In the genomic region with DNA sequence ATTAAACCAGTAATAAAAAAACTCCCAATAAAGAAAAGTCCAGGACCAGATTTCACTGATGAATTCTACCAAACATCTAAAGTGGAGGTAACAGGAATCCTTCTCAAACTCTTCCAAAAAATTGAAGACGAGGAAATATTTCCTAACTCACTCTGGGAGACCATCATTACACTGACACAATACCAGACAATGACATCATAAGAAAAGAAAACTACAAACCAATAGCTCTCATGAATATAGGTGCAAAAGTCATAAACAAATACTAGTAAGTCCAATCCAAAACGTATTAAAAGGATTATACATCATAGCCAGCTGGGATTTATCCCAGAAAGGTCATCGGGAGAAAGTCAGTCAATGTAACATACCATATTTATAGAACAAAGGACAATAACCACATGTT, we compare ENCODE assay signal across 40 cellular contexts.
"Had no signal": no experiment of that assay in that cellular context is flagged by ENCODE, and none has a peak within 500 bp of the region (broad histone marks: within the 10 kb centered on the region; RNA-seq: fewer than 3 reads in every experiment).

No MANE protein-coding gene starts in this region.

- H3K27ac ChIP-seq: adrenal gland, ascending aorta, body of pancreas, brain microvascular endothelial cell, breast epithelium, cardiac muscle cell had no signal

- ATAC-seq: activated naive CD4-positive, alpha-beta T cell treated with anti-CD3 and anti-CD28 coated beads, Interleukin-2, amount 50 U/mL, for 72 hours; activated naive CD8-positive, alpha-beta T cell treated with anti-CD3 and anti-CD28 coated beads, Interleukin-2, amount 50 U/mL, for 24 hours; activated T-cell treated with anti-CD3 and anti-CD28 coated beads, Interleukin-2, amount 50 U/mL, for 4 hours; activated T-cell treated with anti-CD3 and anti-CD28 coated beads, Interleukin-2, amount 50 U/mL, for 72 hours; activated T-helper 17 cell treated with anti-CD3 and anti-CD28 coated beads, Interleukin-2, amount 50 U/mL, for 72 hours; body of pancreas had no signal

- FAIRE-seq: astrocyte, bronchial epithelial cell had no signal

- H3K4me3 ChIP-seq: adrenal gland, ascending aorta, body of pancreas, breast epithelium, cardiac muscle cell had no signal

- H3K27me3 ChIP-seq: ascending aorta, body of pancreas, brain microvascular endothelial cell, cardiac muscle cell had no signal

- H3K9me3 Mint-ChIP-seq: activated naive CD4-positive, alpha-beta T cell treated with anti-CD3 and anti-CD28 coated beads for 36 hours; activated naive CD4-positive, alpha-beta T cell treated with anti-CD3 and anti-CD28 coated beads, Interleukin-2, amount 10 ng/mL, durations not matched to agents 7 days and 5 days; activated naive CD4-positive, alpha-beta T cell treated with anti-CD3 and anti-CD28 coated beads, Interleukin-2, amount 50 U/mL, for 24 hours; activated naive CD4-positive, alpha-beta T cell treated with anti-CD3 and anti-CD28 coated beads, Interleukin-2, amount 50 U/mL, for 72 hours; activated naive CD8-positive, alpha-beta T cell treated with anti-CD3 and anti-CD28 coated beads for 36 hours; activated naive CD8-positive, alpha-beta T cell treated with anti-CD3 and anti-CD28 coated beads, Interleukin-2, amount 10 ng/mL, durations not matched to agents 7 days and 5 days; activated naive CD8-positive, alpha-beta T cell treated with anti-CD3 and anti-CD28 coated beads, Interleukin-2, amount 50 U/mL, for 24 hours; activated T-cell treated with anti-CD3 and anti-CD28 coated beads, Interleukin-2, amount 50 U/mL, for 24 hours; activated T-cell treated with anti-CD3 and anti-CD28 coated beads, Interleukin-2, amount 50 U/mL, for 4 hours; activated T-cell treated with anti-CD3 and anti-CD28 coated beads, Interleukin-2, amount 50 U/mL, for 72 hours; activated T-helper 1 cell treated with anti-CD3 and anti-CD28 coated beads, Interleukin-12 subunit alpha, Interleukin-12 subunit beta, Interleukin-2, Interleukin-4 antibody, amounts not matched to agents 30 ng/mL and 10 ng/mL and 1 ng/mL, durations not matched to agents 14 hours and 24 hours and 36 hours; activated T-helper 17 cell treated with anti-CD3 and anti-CD28 coated beads, Interleukin-2, amount 50 U/mL, for 72 hours; activated T-helper 2 cell treated with anti-CD3 and anti-CD28 coated beads, Interferon-gamma antibody, Interleukin-2, Interleukin-4, amounts not matched to agents 10 μg/mL and 5 μg/mL and 100 μg/mL, durations not matched to agents 14 hours and 24 hours and 36 hours; central memory CD8-positive, alpha-beta T cell had no signal

- H3K9me3 ChIP-seq: adrenal gland, ascending aorta, body of pancreas had no signal

- H3K4me1 Mint-ChIP-seq: activated naive CD4-positive, alpha-beta T cell treated with anti-CD3 and anti-CD28 coated beads, Interleukin-2, amount 10 ng/mL, durations not matched to agents 7 days and 5 days; activated naive CD4-positive, alpha-beta T cell treated with anti-CD3 and anti-CD28 coated beads, Interleukin-2, amount 50 U/mL, for 24 hours; activated naive CD8-positive, alpha-beta T cell treated with anti-CD3 and anti-CD28 coated beads for 36 hours; activated naive CD8-positive, alpha-beta T cell treated with anti-CD3 and anti-CD28 coated beads, Interleukin-2, amount 10 ng/mL, durations not matched to agents 7 days and 5 days; activated naive CD8-positive, alpha-beta T cell treated with anti-CD3 and anti-CD28 coated beads, Interleukin-2, amount 50 U/mL, for 24 hours; activated T-helper 17 cell treated with anti-CD3 and anti-CD28 coated beads, Interleukin-2, amount 50 U/mL, for 72 hours; brain; central memory CD8-positive, alpha-beta T cell had no signal

- H3K36me3 ChIP-seq: adrenal gland, ascending aorta, brain microvascular endothelial cell, breast epithelium, cardiac muscle cell had no signal

- H3K36me3 Mint-ChIP-seq: activated naive CD4-positive, alpha-beta T cell treated with anti-CD3 and anti-CD28 coated beads, Interleukin-2, amount 10 ng/mL, durations not matched to agents 7 days and 5 days; activated naive CD4-positive, alpha-beta T cell treated with anti-CD3 and anti-CD28 coated beads, Interleukin-2, amount 50 U/mL, for 24 hours; activated naive CD4-positive, alpha-beta T cell treated with anti-CD3 and anti-CD28 coated beads, Interleukin-2, amount 50 U/mL, for 72 hours; activated naive CD8-positive, alpha-beta T cell; activated naive CD8-positive, alpha-beta T cell treated with anti-CD3 and anti-CD28 coated beads for 36 hours; activated naive CD8-positive, alpha-beta T cell treated with anti-CD3 and anti-CD28 coated beads, Interleukin-2, amount 10 ng/mL, durations not matched to agents 7 days and 5 days; brain had no signal

- DNase-seq: activated effector memory CD4-positive, alpha-beta T cell treated with anti-CD3 and anti-CD28 coated beads, Interleukin-2, amount 50 U/mL, for 16 hours; activated effector memory CD4-positive, alpha-beta T cell treated with Interleukin-2 at 50 U/mL for 16 hours; activated gamma-delta T cell; activated gamma-delta T cell treated with Interleukin-2 at 50 U/mL for 16 hours; activated naive CD4-positive, alpha-beta T cell; activated naive CD4-positive, alpha-beta T cell treated with anti-CD3 and anti-CD28 coated beads for 36 hours; activated naive CD4-positive, alpha-beta T cell treated with anti-CD3 and anti-CD28 coated beads, Interleukin-2, amount 10 ng/mL, durations not matched to agents 7 days and 5 days; activated naive CD4-positive, alpha-beta T cell treated with anti-CD3 and anti-CD28 coated beads, Interleukin-2, amount 50 U/mL, for 16 hours; activated naive CD4-positive, alpha-beta T cell treated with Interleukin-2 at 50 U/mL for 16 hours; activated naive CD8-positive, alpha-beta T cell treated with anti-CD3 and anti-CD28 coated beads for 36 hours; activated naive CD8-positive, alpha-beta T cell treated with anti-CD3 and anti-CD28 coated beads, Interleukin-2, amount 10 ng/mL, durations not matched to agents 7 days and 5 days; activated naive CD8-positive, alpha-beta T cell treated with anti-CD3 and anti-CD28 coated beads, Interleukin-2, amount 50 U/mL, for 24 hours; activated T-cell treated with anti-CD3 and anti-CD28 coated beads, Interleukin-2, amount 50 U/mL, for 1 hour; activated T-cell treated with anti-CD3 and anti-CD28 coated beads, Interleukin-2, amount 50 U/mL, for 24 hours; activated T-cell treated with anti-CD3 and anti-CD28 coated beads, Interleukin-2, amount 50 U/mL, for 4 hours; activated T-cell treated with anti-CD3 and anti-CD28 coated beads, Interleukin-2, amount 50 U/mL, for 48 hours; activated T-cell treated with anti-CD3 and anti-CD28 coated beads, Interleukin-2, amount 50 U/mL, for 72 hours; adrenal gland; amniotic stem cell; amygdala; anterior cingulate cortex; aorta; body of pancreas; brain microvascular endothelial cell; caudate nucleus; central memory CD4-positive, alpha-beta T cell; cerebellar nuclear complex had no signal

- H3K4me1 ChIP-seq: adrenal gland, ascending aorta, body of pancreas, breast epithelium had no signal

- H3K27ac Mint-ChIP-seq: activated naive CD4-positive, alpha-beta T cell treated with anti-CD3 and anti-CD28 coated beads for 36 hours; activated naive CD4-positive, alpha-beta T cell treated with anti-CD3 and anti-CD28 coated beads, Interleukin-2, amount 10 ng/mL, durations not matched to agents 7 days and 5 days; activated naive CD4-positive, alpha-beta T cell treated with anti-CD3 and anti-CD28 coated beads, Interleukin-2, amount 50 U/mL, for 24 hours; activated naive CD4-positive, alpha-beta T cell treated with anti-CD3 and anti-CD28 coated beads, Interleukin-2, amount 50 U/mL, for 72 hours; activated naive CD8-positive, alpha-beta T cell; activated naive CD8-positive, alpha-beta T cell treated with anti-CD3 and anti-CD28 coated beads for 36 hours; activated naive CD8-positive, alpha-beta T cell treated with anti-CD3 and anti-CD28 coated beads, Interleukin-2, amount 10 ng/mL, durations not matched to agents 7 days and 5 days; activated naive CD8-positive, alpha-beta T cell treated with anti-CD3 and anti-CD28 coated beads, Interleukin-2, amount 50 U/mL, for 24 hours; activated T-cell treated with anti-CD3 and anti-CD28 coated beads, Interleukin-2, amount 50 U/mL, for 24 hours; activated T-cell treated with anti-CD3 and anti-CD28 coated beads, Interleukin-2, amount 50 U/mL, for 72 hours; activated T-helper 1 cell treated with anti-CD3 and anti-CD28 coated beads, Interleukin-12 subunit alpha, Interleukin-12 subunit beta, Interleukin-2, Interleukin-4 antibody, amounts not matched to agents 30 ng/mL and 10 ng/mL and 1 ng/mL, durations not matched to agents 14 hours and 24 hours and 36 hours; activated T-helper 17 cell treated with anti-CD3 and anti-CD28 coated beads, Interleukin-2, amount 50 U/mL, for 72 hours; activated T-helper 2 cell treated with anti-CD3 and anti-CD28 coated beads, Interferon-gamma antibody, Interleukin-2, Interleukin-4, amounts not matched to agents 10 μg/mL and 5 μg/mL and 100 μg/mL, durations not matched to agents 14 hours and 24 hours and 36 hours; brain had no signal

- H3K4me3 Mint-ChIP-seq: activated naive CD4-positive, alpha-beta T cell treated with anti-CD3 and anti-CD28 coated beads for 36 hours; activated naive CD4-positive, alpha-beta T cell treated with anti-CD3 and anti-CD28 coated beads, Interleukin-2, amount 10 ng/mL, durations not matched to agents 7 days and 5 days; activated naive CD4-positive, alpha-beta T cell treated with anti-CD3 and anti-CD28 coated beads, Interleukin-2, amount 50 U/mL, for 24 hours; activated naive CD8-positive, alpha-beta T cell; activated naive CD8-positive, alpha-beta T cell treated with anti-CD3 and anti-CD28 coated beads for 36 hours; activated naive CD8-positive, alpha-beta T cell treated with anti-CD3 and anti-CD28 coated beads, Interleukin-2, amount 10 ng/mL, durations not matched to agents 7 days and 5 days; activated naive CD8-positive, alpha-beta T cell treated with anti-CD3 and anti-CD28 coated beads, Interleukin-2, amount 50 U/mL, for 24 hours; activated T-cell treated with anti-CD3 and anti-CD28 coated beads, Interleukin-2, amount 50 U/mL, for 24 hours; activated T-cell treated with anti-CD3 and anti-CD28 coated beads, Interleukin-2, amount 50 U/mL, for 4 hours; activated T-cell treated with anti-CD3 and anti-CD28 coated beads, Interleukin-2, amount 50 U/mL, for 72 hours; activated T-helper 1 cell treated with anti-CD3 and anti-CD28 coated beads, Interleukin-12 subunit alpha, Interleukin-12 subunit beta, Interleukin-2, Interleukin-4 antibody, amounts not matched to agents 30 ng/mL and 10 ng/mL and 1 ng/mL, durations not matched to agents 14 hours and 24 hours and 36 hours; activated T-helper 17 cell treated with anti-CD3 and anti-CD28 coated beads, Interleukin-2, amount 50 U/mL, for 72 hours; brain; central memory CD8-positive, alpha-beta T cell had no signal
